ENCODE assay signal across 21 cellular contexts in genomic region chr5:22242532-22242931, GRCh38.
DNase-seq lines count a peak whose midpoint lies in the region; ATAC-seq and TF ChIP-seq lines count a peak whose summit lies in the region.
"Had no signal": no experiment of that assay in that cellular context is flagged by ENCODE, and none has a peak within 500 bp of the region (broad histone marks: within the 10 kb centered on the region; RNA-seq: fewer than 3 reads in every experiment).

No MANE protein-coding gene starts in this region.

- no peak overlapping the region for H3K27ac Mint-ChIP-seq in CD4-positive, alpha-beta T cell
- H3K27ac Mint-ChIP-seq: activated naive CD4-positive, alpha-beta T cell treated with anti-CD3 and anti-CD28 coated beads for 36 hours; T-helper 17 cell had no signal

- POLR2A ChIA-PET in SK-N-SH (lab: Yijun Ruan, JAX) = no interaction called here
- POLR2A ChIA-PET in CD4-positive, alpha-beta T cell (lab: Charles Lee) = no interaction called here

- no peaks in the 10 kb centered on the region for H3K27me3 ChIP-seq in BE2C
- H3K27me3 ChIP-seq in SK-N-SH (ENCODE audit: insufficient read depth) = peaks cover 7% of the 10 kb centered on the region; the same call in 1 of the 2 replicates
- H3K27me3 ChIP-seq in right cardiac atrium (ENCODE audit: control insufficient read depth, insufficient read depth) = no peaks in the 10 kb centered on the region
- H3K27me3 ChIP-seq in CD4-positive, alpha-beta T cell (ENCODE audit: control insufficient read depth, insufficient read depth, low read length) = no peaks in the 10 kb centered on the region
- H3K27me3 ChIP-seq: esophagus squamous epithelium, tibial artery had no signal

- peaks cover 6% of the 10 kb centered on the region for H3K9me3 Mint-ChIP-seq in CD4-positive, alpha-beta T cell

- no peaks in the 10 kb centered on the region for H3K9me2 ChIP-seq in SK-N-SH

- H2AFZ ChIP-seq in SK-N-SH (ENCODE audit: low read depth) = no peak overlapping the region

- H3K9ac ChIP-seq in SK-N-SH = no peak overlapping the region

- H3K36me3 ChIP-seq in BE2C = no peaks in the 10 kb centered on the region
- H3K36me3 ChIP-seq in SK-N-SH (replicated peaks in 1 of 2; ENCODE audit: control insufficient read depth in 1 of 2, insufficient read depth in 2 of 2, low read length in 1 of 2) = no peaks in the 10 kb centered on the region
- H3K36me3 ChIP-seq: esophagus squamous epithelium, tibial artery had no signal

- H3K4me3 ChIP-seq in BE2C (ENCODE audit: low read depth, low read length) = no peak overlapping the region
- no peak overlapping the region for H3K4me3 ChIP-seq in SK-N-SH (ENCODE audit: low read depth in 2 of 2, low read length in 1 of 2)
- H3K4me3 ChIP-seq in right cardiac atrium (ENCODE audit: low read length) = no peak overlapping the region
- H3K4me3 ChIP-seq: esophagus squamous epithelium, tibial artery had no signal

- intact Hi-C loops in right cardiac atrium (cut with DNase I) = no loop called here
- intact Hi-C loops in CD4-positive, alpha-beta T cell (cut with DNase I, micrococcal nuclease) = no loop called here

- H3F3A ChIP-seq in SK-N-SH (replicated peaks; ENCODE audit: insufficient read depth) = no peaks in the 10 kb centered on the region

- H3K27ac ChIP-seq in SK-N-SH (ENCODE audit: low read depth in 2 of 2, low read length in 1 of 2) = no peak overlapping the region
- H3K27ac ChIP-seq in right cardiac atrium (ENCODE audit: low read length) = no peak overlapping the region
- no peak overlapping the region for H3K27ac ChIP-seq in CD4-positive, alpha-beta T cell (ENCODE audit: low read depth, low read length)
- H3K27ac ChIP-seq: esophagus squamous epithelium, tibial artery had no signal

- TF ChIP-seq RAD21 in SK-N-SH (IDR thresholded peaks at IDR 0.05; ENCODE audit: low read length) = peak; percentile 21; the same call in 1 of the 2 replicates

- H3K4me1 ChIP-seq in BE2C (no peaks in the 10 kb centered on the region), SK-N-SH (ENCODE audit: control insufficient read depth in 1 of 2, insufficient read depth in 2 of 2, low read depth in 1 of 2, low read length in 1 of 2) (no peaks in the 10 kb centered on the region), right cardiac atrium (ENCODE audit: control insufficient read depth, insufficient read depth, low read length) (no peaks in the 10 kb centered on the region)
- H3K4me1 ChIP-seq: esophagus squamous epithelium, tibial artery had no signal

- H3K9me3 ChIP-seq in BE2C (no peaks in the 10 kb centered on the region), SK-N-SH (no peaks in the 10 kb centered on the region), right cardiac atrium (ENCODE audit: control insufficient read depth, low read length) (peaks cover 2% of the 10 kb centered on the region)
- no peaks in the 10 kb centered on the region for H3K9me3 ChIP-seq in CD4-positive, alpha-beta T cell (ENCODE audit: control insufficient read depth, low read length)
- H3K9me3 ChIP-seq: esophagus squamous epithelium, tibial artery had no signal

- 21% methylated on average over 4 of the region's 4 CpGs for WGBS in SK-N-SH (ENCODE audit: low lambda C conversion rate)
- 82% methylated on average over 4 of the region's 4 CpGs for WGBS in right cardiac atrium

- no peaks in the 10 kb centered on the region for H4K20me1 ChIP-seq in SK-N-SH (ENCODE audit: insufficient read depth)

- no peaks in the 10 kb centered on the region for H3K4me1 Mint-ChIP-seq in CD4-positive, alpha-beta T cell (ENCODE audit: low read depth)
- H3K4me1 Mint-ChIP-seq: central memory CD8-positive, alpha-beta T cell; T-helper 17 cell had no signal

- ATAC-seq in HG03520 (IDR thresholded peaks at IDR 0.05; ENCODE audit: unreplicated experiment) = no peak
- no peak for ATAC-seq in right cardiac atrium
- ATAC-seq in CD4-positive, alpha-beta T cell (ENCODE audit: poor library complexity) = no peak
- ATAC-seq: sciatic nerve, T-helper 17 cell had no signal

- CTCF ChIA-PET in SK-N-SH (lab: Yijun Ruan, JAX) = no interaction called here
- CTCF ChIA-PET in CD4-positive, alpha-beta T cell (lab: Charles Lee) = no interaction called here

- DNase-seq in BE2C (no peak), HT-29 (ENCODE audit: low spot score) (peak; percentile 18), SK-N-SH (peak; percentile 2), iPS-NIHi11 (ENCODE audit: low spot score) (peak; percentile 24), NCI-H524 (lab: John Stamatoyannopoulos, UW) (no peak), right cardiac atrium (no peak)
- DNase-seq in CD4-positive, alpha-beta T cell = no peak
- DNase-seq: activated CD4-positive, alpha-beta T cell treated with anti-CD3 and anti-CD28 coated beads, Interleukin-2, amount 50 U/mL, for 48 hours; activated naive CD4-positive, alpha-beta T cell treated with anti-CD3 and anti-CD28 coated beads for 36 hours; activated T-cell treated with anti-CD3 and anti-CD28 coated beads for 4 hours; anterior cingulate cortex; esophagus squamous epithelium; Kasumi-1; NCI-H1417; SHP77; stimulated activated naive CD4-positive, alpha-beta T cell treated with Interleukin-2 at 50 U/mL for 16 hours; T-helper 17 cell; tibial artery had no signal

- no peaks in the 10 kb centered on the region for H3K27me3 Mint-ChIP-seq in CD4-positive, alpha-beta T cell
- H3K27me3 Mint-ChIP-seq: central memory CD8-positive, alpha-beta T cell; T-helper 17 cell had no signal

- TF ChIP-seq CTCF in BE2C (IDR thresholded peaks at IDR 0.05; ENCODE audit: low read depth, low read length) = 0 out of 2 replicates have a peak, but pooled peaks have one; percentile 13
- TF ChIP-seq CTCF in SK-N-SH (IDR thresholded peaks at IDR 0.05) = peak; percentile 42
- no peak for TF ChIP-seq CTCF in CD4-positive, alpha-beta T cell (IDR thresholded peaks at IDR 0.05)

- H3K4me3 Mint-ChIP-seq in CD4-positive, alpha-beta T cell = no peak overlapping the region
- H3K4me3 Mint-ChIP-seq: activated naive CD4-positive, alpha-beta T cell treated with anti-CD3 and anti-CD28 coated beads for 36 hours; central memory CD8-positive, alpha-beta T cell; T-helper 17 cell had no signal

- no peaks in the 10 kb centered on the region for H3K36me3 Mint-ChIP-seq in CD4-positive, alpha-beta T cell (ENCODE audit: low read depth)

- no peak overlapping the region for H3K4me2 ChIP-seq in SK-N-SH

- no peaks in the 10 kb centered on the region for H3K79me2 ChIP-seq in SK-N-SH (ENCODE audit: insufficient read depth)

- TF ChIP-seq EP300 in SK-N-SH (IDR thresholded peaks at IDR 0.05; ENCODE audit: borderline replicate concordance in 1 of 2, low read depth in 1 of 2, low read length in 1 of 2) = no peak

TF ChIP-seq in SK-N-SH, 30 proteins besides CTCF, POLR2A, EP300 and RAD21 (continues in another document):
- TF ChIP-seq, protein P1, sequence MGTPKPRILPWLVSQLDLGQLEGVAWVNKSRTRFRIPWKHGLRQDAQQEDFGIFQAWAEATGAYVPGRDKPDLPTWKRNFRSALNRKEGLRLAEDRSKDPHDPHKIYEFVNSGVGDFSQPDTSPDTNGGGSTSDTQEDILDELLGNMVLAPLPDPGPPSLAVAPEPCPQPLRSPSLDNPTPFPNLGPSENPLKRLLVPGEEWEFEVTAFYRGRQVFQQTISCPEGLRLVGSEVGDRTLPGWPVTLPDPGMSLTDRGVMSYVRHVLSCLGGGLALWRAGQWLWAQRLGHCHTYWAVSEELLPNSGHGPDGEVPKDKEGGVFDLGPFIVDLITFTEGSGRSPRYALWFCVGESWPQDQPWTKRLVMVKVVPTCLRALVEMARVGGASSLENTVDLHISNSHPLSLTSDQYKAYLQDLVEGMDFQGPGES (IDR thresholded peaks at IDR 0.05; ENCODE audit: low read depth, low read length) = no peak
- TF ChIP-seq, protein P2, sequence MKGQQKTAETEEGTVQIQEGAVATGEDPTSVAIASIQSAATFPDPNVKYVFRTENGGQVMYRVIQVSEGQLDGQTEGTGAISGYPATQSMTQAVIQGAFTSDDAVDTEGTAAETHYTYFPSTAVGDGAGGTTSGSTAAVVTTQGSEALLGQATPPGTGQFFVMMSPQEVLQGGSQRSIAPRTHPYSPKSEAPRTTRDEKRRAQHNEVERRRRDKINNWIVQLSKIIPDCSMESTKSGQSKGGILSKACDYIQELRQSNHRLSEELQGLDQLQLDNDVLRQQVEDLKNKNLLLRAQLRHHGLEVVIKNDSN (IDR thresholded peaks at IDR 0.05; ENCODE audit: borderline replicate concordance, low read depth) = no peak
- no peak for TF ChIP-seq PBX3 (IDR thresholded peaks at IDR 0.05)
- no peak for TF ChIP-seq POLR2AphosphoS5 (IDR thresholded peaks at IDR 0.05; ENCODE audit: low read depth, low read length)
- no peak for TF ChIP-seq REST (IDR thresholded peaks at IDR 0.05; ENCODE audit: low read depth, low read length)
- TF ChIP-seq ELF1 (IDR thresholded peaks at IDR 0.05) = no peak

Comparison
In these comparisons a context has a peak if more than half of its experiments do, and no peak if none do; other contexts are left out.
1. DNase-seq: peak in HT-29 (single experiment), SK-N-SH (single experiment) and iPS-NIHi11 (single experiment); none in BE2C (single experiment), NCI-H524 (0 of 2), right cardiac atrium (0 of 3) and CD4-positive, alpha-beta T cell (0 of 10).